25 cellular contexts compared by ENCODE assay signal in genomic region chr6:109717971-109718370, GRCh38.
"Had no signal": no experiment of that assay in that cellular context is flagged by ENCODE, and none has a peak within 500 bp of the region (broad histone marks: within the 10 kb centered on the region; RNA-seq: fewer than 3 reads in every experiment).

No MANE protein-coding gene starts in this region.

- ATAC-seq: body of pancreas, heart right ventricle, left lung, lower lobe of right lung, natural killer cell, right cardiac atrium had no signal

- DNase-seq: activated CD4-positive, alpha-beta T cell treated with anti-CD3 and anti-CD28 coated beads for 48 hours; activated CD4-positive, alpha-beta T cell treated with anti-CD3 and anti-CD28 coated beads, Interleukin-2, amount 50 U/mL, for 48 hours; activated CD8-positive, alpha-beta memory T cell treated with anti-CD3 and anti-CD28 coated beads for 24 hours; activated effector memory CD4-positive, alpha-beta T cell treated with anti-CD3 and anti-CD28 coated beads, Interleukin-2, amount 50 U/mL, for 16 hours; activated naive CD4-positive, alpha-beta T cell treated with anti-CD3 and anti-CD28 coated beads for 36 hours; activated naive CD8-positive, alpha-beta T cell treated with anti-CD3 and anti-CD28 coated beads for 36 hours; activated T-cell treated with anti-CD3 and anti-CD28 coated beads, Interleukin-2, amount 50 U/mL, for 1 hour; adrenal gland; aorta; body of pancreas; dermis blood vessel endothelial cell; effector CD4-positive, alpha-beta T cell; foreskin melanocyte; heart right ventricle; left lung; lower lobe of right lung; mesendoderm; natural killer cell; right cardiac atrium; spleen; stimulated activated naive CD4-positive, alpha-beta T cell had no signal

- H3K27me3 ChIP-seq: adrenal gland, body of pancreas, esophagus muscularis mucosa, heart right ventricle, left lung, neural progenitor cell, spleen, tibial nerve had no signal

- H3K4me3 ChIP-seq: adrenal gland, body of pancreas, esophagus muscularis mucosa, heart right ventricle, left lung, lower lobe of right lung, neural progenitor cell, spleen, tibial nerve had no signal

- H3K27ac ChIP-seq: adrenal gland, body of pancreas, esophagus muscularis mucosa, heart right ventricle, left lung, lower lobe of right lung, neural progenitor cell, tibial nerve, VCaP had no signal
